22 cellular contexts compared by ENCODE assay signal in genomic region chr20:9338101-9338500, GRCh38.
"Had no signal": no experiment of that assay in that cellular context is flagged by ENCODE, and none has a peak within 500 bp of the region (broad histone marks: within the 10 kb centered on the region; RNA-seq: fewer than 3 reads in every experiment).

No MANE protein-coding gene starts in this region.

- FAIRE-seq: colon, endothelial cell of umbilical vein, keratinocyte had no signal

- H3K9me3 ChIP-seq: esophagus muscularis mucosa, gastrocnemius medialis, heart right ventricle, left lung, lower lobe of right lung, mucosa of descending colon had no signal

- H3K4me1 ChIP-seq: foreskin keratinocyte, gastrocnemius medialis, left lung, lower lobe of right lung had no signal

- H3K4me3 ChIP-seq: coronary artery, dorsolateral prefrontal cortex, esophagus muscularis mucosa, gastrocnemius medialis, heart right ventricle, left lung, lower lobe of right lung, mucosa of descending colon had no signal

- H3K27me3 ChIP-seq: dorsolateral prefrontal cortex, esophagus muscularis mucosa, foreskin keratinocyte, gastrocnemius medialis, heart right ventricle, left lung had no signal

- ATAC-seq: foreskin keratinocyte; gastrocnemius medialis; heart right ventricle; left cardiac atrium; left lung; left ventricle myocardium superior; lower lobe of right lung; mucosa of descending colon; naive thymus-derived CD4-positive, alpha-beta T cell had no signal

- H3K36me3 ChIP-seq: gastrocnemius medialis, left lung, lower lobe of right lung had no signal

- DNase-seq: dermis blood vessel endothelial cell; dorsolateral prefrontal cortex; effector CD4-positive, alpha-beta T cell; effector memory CD4-positive, alpha-beta T cell; foreskin keratinocyte; gastrocnemius medialis; glutamatergic neuron; head of caudate nucleus; heart right ventricle; hippocampal formation; left cardiac atrium; left lung; left ventricle myocardium superior; lower lobe of right lung; mesenchymal stem cell; mucosa of descending colon; naive thymus-derived CD4-positive, alpha-beta T cell had no signal
